In the genomic region with DNA sequence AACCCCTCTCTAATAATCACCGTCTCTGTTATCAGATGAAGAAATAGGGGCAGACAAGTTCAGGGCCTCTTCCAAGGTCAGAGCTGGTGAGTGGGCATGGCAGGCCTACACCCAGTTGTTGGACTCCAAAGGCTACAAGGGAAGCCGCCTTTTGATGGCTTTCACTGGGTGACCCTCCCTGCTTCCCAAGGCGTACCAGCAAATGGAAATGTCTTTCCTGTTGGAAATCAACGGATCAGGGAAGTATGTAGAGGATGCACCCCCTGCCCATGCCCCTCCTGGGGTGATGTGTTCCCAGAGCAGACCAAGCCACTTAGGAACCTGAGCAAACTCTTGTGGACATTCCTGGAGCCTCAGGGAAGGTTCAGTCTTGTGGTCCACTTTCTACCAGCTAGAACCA, we compare ENCODE assay signal across 19 cellular contexts. TPM values are rescaled to one million over a fixed set of nuclear protein-coding genes. Genes with fewer than 3 reads are reported as not detected.
DNase-seq lines count a peak whose midpoint lies in the region; ATAC-seq and TF ChIP-seq lines count a peak whose summit lies in the region.
"Had no signal": no experiment of that assay in that cellular context is flagged by ENCODE, and none has a peak within 500 bp of the region (broad histone marks: within the 10 kb centered on the region; RNA-seq: fewer than 3 reads in every experiment).

No MANE protein-coding gene starts in this region.

- no peak overlapping the region for H3K4me3 Mint-ChIP-seq in activated CD8-positive, alpha-beta memory T cell treated with anti-CD3 and anti-CD28 coated beads, Interleukin-2, amount 10 ng/mL, durations not matched to agents 7 days and 5 days
- H3K4me3 Mint-ChIP-seq in endodermal cell = no peak overlapping the region

- no peak overlapping the region for H3K27ac Mint-ChIP-seq in activated CD8-positive, alpha-beta memory T cell treated with anti-CD3 and anti-CD28 coated beads, Interleukin-2, amount 10 ng/mL, durations not matched to agents 7 days and 5 days
- H3K27ac Mint-ChIP-seq in endodermal cell = no peak overlapping the region

- H3K9me3 Mint-ChIP-seq in activated CD8-positive, alpha-beta memory T cell treated with anti-CD3 and anti-CD28 coated beads, Interleukin-2, amount 10 ng/mL, durations not matched to agents 7 days and 5 days (ENCODE audit: low read depth) = no peaks in the 10 kb centered on the region
- no peaks in the 10 kb centered on the region for H3K9me3 Mint-ChIP-seq in endodermal cell

- no peaks in the 10 kb centered on the region for H3K9me2 ChIP-seq in Karpas-422 (replicated peaks; ENCODE audit: insufficient read depth, low read length)

- H3K36me3 ChIP-seq in endodermal cell (ENCODE audit: control insufficient read depth, insufficient read depth, low read length) (no peaks in the 10 kb centered on the region), thoracic aorta (peaks cover 3% of the 10 kb centered on the region), Karpas-422 (ENCODE audit: insufficient read depth, low read length) (no peaks in the 10 kb centered on the region)

- H3K27me3 ChIP-seq in endodermal cell (ENCODE audit: control insufficient read depth, insufficient read depth, low read length, poor library complexity, severe bottlenecking) = no peaks in the 10 kb centered on the region
- H3K27me3 ChIP-seq in thoracic aorta (replicated peaks; ENCODE audit: insufficient read depth) = no peaks in the 10 kb centered on the region
- H3K27me3 ChIP-seq in Karpas-422 (ENCODE audit: low read length) = no peaks in the 10 kb centered on the region

- peaks cover 16% of the 10 kb centered on the region for H3K27me3 Mint-ChIP-seq in activated CD8-positive, alpha-beta memory T cell treated with anti-CD3 and anti-CD28 coated beads, Interleukin-2, amount 10 ng/mL, durations not matched to agents 7 days and 5 days
- H3K27me3 Mint-ChIP-seq in endodermal cell (ENCODE audit: insufficient read depth) = no peaks in the 10 kb centered on the region

- H3K9ac ChIP-seq in endodermal cell (ENCODE audit: extremely low read depth, low read length, poor library complexity, severe bottlenecking) (no peak overlapping the region), Karpas-422 (ENCODE audit: low read length) (no peak overlapping the region)

- no peak overlapping the region for H2AFZ ChIP-seq in Karpas-422 (ENCODE audit: low read length)

- peaks cover 4% of the 10 kb centered on the region for H3K4me1 Mint-ChIP-seq in activated CD8-positive, alpha-beta memory T cell treated with anti-CD3 and anti-CD28 coated beads, Interleukin-2, amount 10 ng/mL, durations not matched to agents 7 days and 5 days
- peaks cover 20% of the 10 kb centered on the region for H3K4me1 Mint-ChIP-seq in endodermal cell

- 93 to 100% methylated on average over 2 to 4 of the region's 4 CpGs for WGBS in endodermal cell (ENCODE audit: insufficient coverage in 1 of 2, insufficient read length in 1 of 2), 2 experiments

- DNase-seq in activated CD8-positive, alpha-beta memory T cell treated with anti-CD3 and anti-CD28 coated beads, Interleukin-2, amount 50 U/mL, for 48 hours = peak; percentile 28
- DNase-seq in activated CD8-positive, alpha-beta memory T cell treated with anti-CD3 and anti-CD28 coated beads, Interleukin-2, amount 10 ng/mL, durations not matched to agents 7 days and 5 days = no peak
- peak; percentile 10 for DNase-seq in endodermal cell
- no peak for DNase-seq in thoracic aorta (ENCODE audit: low spot score)
- no peak for DNase-seq in Karpas-422
- no peak for DNase-seq in SHP77 (lab: John Stamatoyannopoulos, UW)
- DNase-seq: 8988T; C1 segment of cervical spinal cord; DMS 273 treated with DMSO at 0.1 percent for 48 hours; GDM1; HCEC 1CT; NCI-H1436; NCI-H2171 treated with DMSO at 0.1 percent for 48 hours; NCI-H446 treated with DMSO at 0.1 percent for 48 hours; NK-92 treated with Interleukin-12 subunit alpha and Interleukin-12 subunit beta, amount 100 ng/mL, for 24 hours; OCI-M1 had no signal

- H3K4me3 ChIP-seq in endodermal cell (ENCODE audit: low read length) (no peak overlapping the region), thoracic aorta (no peak overlapping the region), Karpas-422 (ENCODE audit: low read length) (no peak overlapping the region)
- H3K4me3 ChIP-seq: GM12878 had no signal

- TF ChIP-seq CTCF in VCaP (conservative IDR thresholded peaks at IDR 0.05) (no peak), endodermal cell (conservative IDR thresholded peaks at IDR 0.05) (no peak), thoracic aorta (IDR thresholded peaks at IDR 0.05) (no peak)

- no peaks in the 10 kb centered on the region for H4K20me1 ChIP-seq in Karpas-422 (ENCODE audit: insufficient read depth, low read depth, low read length)

- no peaks in the 10 kb centered on the region for H3K79me2 ChIP-seq in Karpas-422 (ENCODE audit: low read length)

- no peak for ATAC-seq in activated CD8-positive, alpha-beta memory T cell treated with anti-CD3 and anti-CD28 coated beads, Interleukin-2, amount 10 ng/mL, durations not matched to agents 7 days and 5 days
- ATAC-seq in thoracic aorta (ENCODE audit: insufficient number of reproducible peaks, low FRiP score, low read depth) (no peak), HG02870 (IDR thresholded peaks at IDR 0.05; ENCODE audit: unreplicated experiment) (no peak)
- ATAC-seq: GM12878 had no signal

- H3K4me1 ChIP-seq in endodermal cell (ENCODE audit: control insufficient read depth, insufficient read depth, low read length) (peaks cover 6% of the 10 kb centered on the region), thoracic aorta (ENCODE audit: control insufficient read depth in 1 of 2, low read depth in 2 of 2) (peaks cover 27 to 75% of the 10 kb centered on the region in 2 donors), Karpas-422 (ENCODE audit: low read length) (peaks cover 3% of the 10 kb centered on the region; the same call in 1 of the 2 replicates)

- no peaks in the 10 kb centered on the region for H3K36me3 Mint-ChIP-seq in activated CD8-positive, alpha-beta memory T cell treated with anti-CD3 and anti-CD28 coated beads, Interleukin-2, amount 10 ng/mL, durations not matched to agents 7 days and 5 days
- no peaks in the 10 kb centered on the region for H3K36me3 Mint-ChIP-seq in endodermal cell (ENCODE audit: low read depth)

- H3K27ac ChIP-seq in VCaP = 0 out of 2 replicates have a peak overlapping the region, but pooled peaks have one; percentile 18
- H3K27ac ChIP-seq in endodermal cell (ENCODE audit: low read depth, low read length) = no peak overlapping the region
- peak overlapping the region; percentile 71 to 76 for H3K27ac ChIP-seq in thoracic aorta
- no peak overlapping the region for H3K27ac ChIP-seq in Karpas-422 (ENCODE audit: low read length)

- H3K4me2 ChIP-seq in Karpas-422 (ENCODE audit: low read depth, low read length, poor library complexity, severe bottlenecking) = no peak overlapping the region

- CTCF ChIA-PET in activated CD8-positive, alpha-beta memory T cell treated with anti-CD3 and anti-CD28 coated beads, Interleukin-2, amount 10 ng/mL, durations not matched to agents 7 days and 5 days (lab: Charles Lee) = interaction anchor here (0.7 kb wide), 2 partner anchors 64 to 940 kb away, joined by 3 read pairs; no protein-coding TSS in a partner anchor

- H3K9me3 ChIP-seq in endodermal cell (ENCODE audit: control insufficient read depth, low read length) (no peaks in the 10 kb centered on the region), thoracic aorta (no peaks in the 10 kb centered on the region), Karpas-422 (ENCODE audit: low read length) (no peaks in the 10 kb centered on the region)

RNA-seq across cellular contexts. Expression of a gene that starts 47.4 kb away (rescaled TPM):
- under 1 TPM in 1 of 2 experiments, not detected in 1; 0.26 TPM for total RNA-seq in activated CD8-positive, alpha-beta memory T cell treated with anti-CD3 and anti-CD28 coated beads, Interleukin-2, amount 10 ng/mL, durations not matched to agents 7 days and 5 days
- total RNA-seq in endodermal cell = 1 to 10 TPM in 1 of 2 donors, under 1 TPM in 1; 0.73 to 1.5 TPM
- 0.57 TPM for polyA plus RNA-seq in endodermal cell (2013, experiment 1 of 2)
- polyA plus RNA-seq in endodermal cell (2013, experiment 2 of 2) = 0.79 TPM
- 10 to 100 TPM; 76.6 to 99.0 TPM for total RNA-seq in thoracic aorta
- total RNA-seq in Karpas-422 (2014; rRNA removed; shearing (Covaris generic); ENCODE audit: low replicate concordance) = not detected in 2 replicates
- total RNA-seq: GM12878 had no signal
- polyA plus RNA-seq: GM12878 had no signal

Comparison
In these comparisons a context has a peak if more than half of its experiments do, and no peak if none do; other contexts are left out.
1. DNase-seq: peak in activated CD8-positive, alpha-beta memory T cell treated with anti-CD3 and anti-CD28 coated beads, Interleukin-2, amount 50 U/mL, for 48 hours (single experiment) and endodermal cell (single experiment); none in activated CD8-positive, alpha-beta memory T cell treated with anti-CD3 and anti-CD28 coated beads, Interleukin-2, amount 10 ng/mL, durations not matched to agents 7 days and 5 days (single experiment), thoracic aorta (single experiment), Karpas-422 (single experiment) and SHP77 (0 of 2).
2. H3K27ac ChIP-seq: peak in VCaP (single experiment) and thoracic aorta (2 of 2); none in endodermal cell (single experiment) and Karpas-422 (single experiment).
3. RNA of a gene that starts 47.4 kb away (total RNA-seq): 76.6 to 99.0 TPM in thoracic aorta; 0.73 to 1.5 TPM in endodermal cell, 0.26 TPM in activated CD8-positive, alpha-beta memory T cell treated with anti-CD3 and anti-CD28 coated beads, Interleukin-2, amount 10 ng/mL, durations not matched to agents 7 days and 5 days and not detected in Karpas-422; every median in the first group is over 10 times any median in the second.